In the genomic region with DNA sequence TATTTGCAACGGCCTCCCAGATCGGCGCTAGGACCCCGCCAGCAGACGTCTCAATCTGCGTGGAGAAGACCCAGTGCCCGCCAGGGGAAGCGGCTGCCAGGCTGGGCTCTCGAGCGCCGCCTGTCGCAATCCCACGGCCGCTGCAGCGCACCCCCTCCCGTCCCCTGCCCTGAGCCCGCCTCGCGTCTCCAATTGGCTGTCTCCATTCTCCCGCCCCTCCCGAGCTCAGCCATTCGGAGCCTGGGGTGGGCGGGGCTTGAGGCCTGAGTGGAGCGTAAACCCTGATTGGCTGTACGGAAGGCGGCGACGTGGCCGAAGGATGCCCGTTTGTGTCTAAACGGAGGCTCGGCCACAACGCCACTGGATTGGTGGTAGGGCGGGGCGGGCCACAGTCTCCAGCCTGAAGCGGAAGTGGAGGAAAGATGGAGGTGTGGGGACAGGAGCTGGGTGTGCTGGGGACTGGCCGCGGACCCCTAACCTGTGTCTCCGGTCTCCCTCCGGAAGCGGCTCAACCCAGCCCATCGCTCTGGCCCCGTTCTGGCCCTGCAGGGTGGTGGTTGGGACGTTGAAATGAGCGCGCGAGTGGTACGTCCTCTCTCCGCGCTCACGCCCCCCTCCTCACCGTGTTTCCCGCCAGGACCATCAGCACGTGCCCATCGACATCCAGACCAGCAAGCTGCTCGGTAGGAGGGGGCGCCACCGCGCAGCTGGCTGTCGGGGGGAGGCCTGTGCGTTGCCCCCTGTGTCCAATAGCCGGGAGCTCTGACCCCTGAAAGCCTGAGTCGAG, we compare ENCODE assay signal across 8 cellular contexts. TPM values are rescaled to one million over a fixed set of nuclear protein-coding genes. Genes with fewer than 3 reads are reported as not detected.
DNase-seq lines count a peak whose midpoint lies in the region; ATAC-seq and TF ChIP-seq lines count a peak whose summit lies in the region.

A gene with protein sequence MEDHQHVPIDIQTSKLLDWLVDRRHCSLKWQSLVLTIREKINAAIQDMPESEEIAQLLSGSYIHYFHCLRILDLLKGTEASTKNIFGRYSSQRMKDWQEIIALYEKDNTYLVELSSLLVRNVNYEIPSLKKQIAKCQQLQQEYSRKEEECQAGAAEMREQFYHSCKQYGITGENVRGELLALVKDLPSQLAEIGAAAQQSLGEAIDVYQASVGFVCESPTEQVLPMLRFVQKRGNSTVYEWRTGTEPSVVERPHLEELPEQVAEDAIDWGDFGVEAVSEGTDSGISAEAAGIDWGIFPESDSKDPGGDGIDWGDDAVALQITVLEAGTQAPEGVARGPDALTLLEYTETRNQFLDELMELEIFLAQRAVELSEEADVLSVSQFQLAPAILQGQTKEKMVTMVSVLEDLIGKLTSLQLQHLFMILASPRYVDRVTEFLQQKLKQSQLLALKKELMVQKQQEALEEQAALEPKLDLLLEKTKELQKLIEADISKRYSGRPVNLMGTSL (plus strand): TSS at position 389 of the 787 bp plus-strand sequence. CDS start 34 bp downstream, at position 423.

- TF ChIP-seq CTCF in lower leg skin (IDR thresholded peaks at IDR 0.05): peak in 2 of 3 donors; percentile 48 to 96

- no peaks in the 10 kb centered on the region for H3K9me3 ChIP-seq in CD4-positive, CD25-positive, alpha-beta regulatory T cell (ENCODE audit: control insufficient read depth in 2 of 2, low read length in 2 of 2)
- no peaks in the 10 kb centered on the region for H3K9me3 ChIP-seq in duodenal mucosa (ENCODE audit: control insufficient read depth in 1 of 2, low read length in 2 of 2)

- H3K4me3 Mint-ChIP-seq in CD4-positive, CD25-positive, alpha-beta regulatory T cell: peak within 1 kb of the TSS; percentile 90 to 99 (median 96)
- H3K4me3 Mint-ChIP-seq in activated CD4-positive, alpha-beta memory T cell treated with anti-CD3 and anti-CD28 coated beads, Interleukin-2, amount 10 ng/mL, durations not matched to agents 7 days and 5 days: peak within 1 kb of the TSS; percentile 91

- no peaks in the 10 kb centered on the region for H3K27me3 Mint-ChIP-seq in CD4-positive, CD25-positive, alpha-beta regulatory T cell
- no peaks in the 10 kb centered on the region for H3K27me3 Mint-ChIP-seq in activated CD4-positive, alpha-beta memory T cell treated with anti-CD3 and anti-CD28 coated beads, Interleukin-2, amount 10 ng/mL, durations not matched to agents 7 days and 5 days

- CTCF ChIA-PET in activated CD4-positive, alpha-beta memory T cell treated with anti-CD3 and anti-CD28 coated beads, Interleukin-2, amount 10 ng/mL, durations not matched to agents 7 days and 5 days (lab: Charles Lee): interaction anchor here (0.5 to 7.9 kb wide), 51 partner anchors 9 to 866 kb away, joined by 3 to 229 read pairs (median 4); a partner anchor contains a TSS

- peak; percentile 97 to 99 (median 98) for DNase-seq in CD4-positive, CD25-positive, alpha-beta regulatory T cell
- DNase-seq in NCI-H82 treated with DMSO at 0.1 percent for 48 hours (lab: John Stamatoyannopoulos, UW; ENCODE audit: unreplicated experiment) (peak; percentile 99), lower leg skin (ENCODE audit: low spot score in 2 of 2) (peak; percentile 100)
- DNase-seq in activated CD4-positive, alpha-beta memory T cell treated with anti-CD3 and anti-CD28 coated beads, Interleukin-2, amount 10 ng/mL, durations not matched to agents 7 days and 5 days: peak; percentile 100
- DNase-seq in stimulated activated CD4-positive, alpha-beta T cell treated with anti-CD3 and anti-CD28 coated beads, TNF-alpha, amount 100 ng/mL, for 1 hour (ENCODE audit: low read depth in 3 of 3, low spot score in 1 of 3): peak; percentile 94 to 97 (median 96)

- peak within 1 kb of the TSS; percentile 72 for H3K27ac ChIP-seq in CD4-positive, CD25-positive, alpha-beta regulatory T cell (ENCODE audit: insufficient read depth, low read length, poor library complexity, severe bottlenecking)
- peak within 1 kb of the TSS; percentile 26 for H3K27ac ChIP-seq in duodenal mucosa (ENCODE audit: low read depth, low read length)

- peak within 1 kb of the TSS; percentile 80 to 99 for H3K9ac ChIP-seq in duodenal mucosa (ENCODE audit: low read depth in 1 of 2, low read length in 2 of 2)

- no peaks in the 10 kb centered on the region for H3K27me3 ChIP-seq in CD4-positive, CD25-positive, alpha-beta regulatory T cell (ENCODE audit: control insufficient read depth, insufficient read depth, low read length)
- no peaks in the 10 kb centered on the region for H3K27me3 ChIP-seq in duodenal mucosa (ENCODE audit: control insufficient read depth in 1 of 2, insufficient read depth in 2 of 2, low read length in 2 of 2)

- intact Hi-C loops in lower leg skin (cut with DNase I; ENCODE audit: low total_unique reads): no loop called here

- peak within 1 kb of the TSS; percentile 93 to 97 (median 95) for H3K27ac Mint-ChIP-seq in CD4-positive, CD25-positive, alpha-beta regulatory T cell
- H3K27ac Mint-ChIP-seq in activated CD4-positive, alpha-beta memory T cell treated with anti-CD3 and anti-CD28 coated beads, Interleukin-2, amount 10 ng/mL, durations not matched to agents 7 days and 5 days: peak within 1 kb of the TSS; percentile 64

- H3K36me3 ChIP-seq in CD4-positive, CD25-positive, alpha-beta regulatory T cell (ENCODE audit: control insufficient read depth, insufficient read depth, low read length): peaks cover 20% of the 10 kb centered on the region
- peaks cover 17 to 30% of the 10 kb centered on the region in 2 donors for H3K36me3 ChIP-seq in duodenal mucosa (ENCODE audit: control insufficient read depth in 1 of 2, insufficient read depth in 2 of 2, low read length in 2 of 2)

- H3K9me3 Mint-ChIP-seq in CD4-positive, CD25-positive, alpha-beta regulatory T cell: peaks cover 0 to 2% (median 0%) of the 10 kb centered on the region in 7 donors
- H3K9me3 Mint-ChIP-seq in activated CD4-positive, alpha-beta memory T cell treated with anti-CD3 and anti-CD28 coated beads, Interleukin-2, amount 10 ng/mL, durations not matched to agents 7 days and 5 days: no peaks in the 10 kb centered on the region

- no peak for TF ChIP-seq POLR2A in lower leg skin (IDR thresholded peaks at IDR 0.05)

- H3K36me3 Mint-ChIP-seq in CD4-positive, CD25-positive, alpha-beta regulatory T cell: peaks cover 18% of the 10 kb centered on the region
- H3K36me3 Mint-ChIP-seq in activated CD4-positive, alpha-beta memory T cell treated with anti-CD3 and anti-CD28 coated beads, Interleukin-2, amount 10 ng/mL, durations not matched to agents 7 days and 5 days (ENCODE audit: low read depth): peaks cover 16% of the 10 kb centered on the region

- H3K4me3 ChIP-seq in CD4-positive, CD25-positive, alpha-beta regulatory T cell (ENCODE audit: low read depth, low read length): peak within 1 kb of the TSS; percentile 79
- H3K4me3 ChIP-seq in duodenal mucosa (ENCODE audit: low read depth in 1 of 2, low read length in 2 of 2): peak within 1 kb of the TSS; percentile 93 to 98
- peak within 1 kb of the TSS; percentile 91 for H3K4me3 ChIP-seq in lower leg skin (ENCODE audit: low read depth, poor library complexity, severe bottlenecking)

- peaks cover 20% of the 10 kb centered on the region for H3K4me1 ChIP-seq in CD4-positive, CD25-positive, alpha-beta regulatory T cell (ENCODE audit: control insufficient read depth, insufficient read depth, low read length, poor library complexity, severe bottlenecking)
- H3K4me1 ChIP-seq in duodenal mucosa (ENCODE audit: control insufficient read depth in 1 of 2, insufficient read depth in 2 of 2, low read length in 2 of 2): peaks cover 33 to 40% of the 10 kb centered on the region in 2 donors

- peak; percentile 97 for ATAC-seq in CD4-positive, CD25-positive, alpha-beta regulatory T cell (ENCODE audit: low read depth in 2 of 2)
- ATAC-seq in GM19397 (IDR thresholded peaks at IDR 0.05; ENCODE audit: unreplicated experiment) (peak; percentile 94), HG03575 (IDR thresholded peaks at IDR 0.05; ENCODE audit: extremely low read depth, insufficient number of reproducible peaks, low FRiP score, unreplicated experiment) (peak; percentile 81)

- POLR2A ChIA-PET in activated CD4-positive, alpha-beta memory T cell treated with anti-CD3 and anti-CD28 coated beads, Interleukin-2, amount 10 ng/mL, durations not matched to agents 7 days and 5 days (lab: Charles Lee): interaction anchor here (0.7 to 5.5 kb wide), 23 partner anchors 10 to 140 kb away, joined by 3 to 26 read pairs (median 6); a partner anchor contains a TSS

- WGBS in lower leg skin, 2 donors: 0 to 1% methylated on average over 24 to 63 of the region's 63 CpGs

- peaks cover 4 to 38% (median 24%) of the 10 kb centered on the region in 4 donors for H3K4me1 Mint-ChIP-seq in CD4-positive, CD25-positive, alpha-beta regulatory T cell
- H3K4me1 Mint-ChIP-seq in activated CD4-positive, alpha-beta memory T cell treated with anti-CD3 and anti-CD28 coated beads, Interleukin-2, amount 10 ng/mL, durations not matched to agents 7 days and 5 days: peaks cover 28% of the 10 kb centered on the region

RNA-seq across cellular contexts. Expression of the gene that starts here (rescaled TPM):
- 256 TPM for total RNA-seq in CD4-positive, CD25-positive, alpha-beta regulatory T cell
- 10 to 100 TPM; 68.9 to 83.4 (median 71.4) TPM for polyA plus RNA-seq in CD4-positive, CD25-positive, alpha-beta regulatory T cell
- total RNA-seq in activated CD4-positive, alpha-beta memory T cell treated with anti-CD3 and anti-CD28 coated beads, Interleukin-2, amount 10 ng/mL, durations not matched to agents 7 days and 5 days: 100 to 1,000 TPM; 194 to 205 TPM
- total RNA-seq in lower leg skin: 100 to 1,000 TPM in 3 of 4 donors, 10 to 100 TPM in 1; 95.8 to 115 (median 107) TPM

Comparison
In these comparisons a context has a peak if more than half of its experiments do, and no peak if none do; other contexts are left out.
1. Peak in every context shown above with its lines: DNase-seq, ATAC-seq, H3K4me3 ChIP-seq and H3K27ac ChIP-seq.